20 cellular contexts compared by ENCODE assay signal in the genomic region with DNA sequence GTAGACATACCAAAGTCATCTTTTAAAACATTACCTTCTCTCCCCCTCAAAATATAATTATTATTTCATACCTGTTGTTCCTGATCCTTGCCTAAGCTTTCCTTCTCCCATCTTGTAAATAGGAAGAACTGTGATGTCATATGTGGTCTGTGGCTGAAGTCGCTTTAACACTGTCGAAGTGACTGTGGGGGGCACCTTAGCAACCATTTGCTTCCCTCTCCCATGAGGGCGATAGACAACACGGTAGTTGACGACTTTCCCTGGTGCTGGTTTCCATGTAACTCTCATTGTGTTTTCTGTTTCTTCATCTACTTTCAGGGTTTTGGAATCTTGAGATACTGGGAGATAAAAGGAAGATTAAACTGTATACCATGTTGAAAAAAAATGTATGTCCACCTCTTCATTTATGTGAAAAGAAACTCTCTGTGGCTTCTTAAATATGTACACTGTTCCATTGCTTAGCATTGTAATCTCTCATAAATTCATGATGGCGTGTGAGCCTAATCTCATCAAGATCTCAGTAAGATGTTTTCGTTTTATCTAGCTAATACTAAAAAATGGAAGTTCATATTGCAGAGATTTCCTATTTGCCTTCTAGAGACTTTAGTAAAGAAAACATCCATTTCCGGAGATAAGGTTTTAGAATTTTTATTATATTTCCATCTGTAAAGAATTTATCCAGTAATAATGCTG. TPM values are rescaled to one million over a fixed set of nuclear protein-coding genes. Genes with fewer than 3 reads are reported as not detected.
DNase-seq lines count a peak whose midpoint lies in the region; FAIRE-seq and TF ChIP-seq lines count a peak whose summit lies in the region.
"Had no signal": no experiment of that assay in that cellular context is flagged by ENCODE, and none has a peak within 500 bp of the region (broad histone marks: within the 10 kb centered on the region; RNA-seq: fewer than 3 reads in every experiment).

No MANE protein-coding gene starts in this region.

- H3K4me3 Mint-ChIP-seq in osteocyte (ENCODE audit: unreplicated experiment): no peak overlapping the region
- no peak overlapping the region for H3K4me3 Mint-ChIP-seq in glutamatergic neuron (ENCODE audit: unreplicated experiment)
- H3K4me3 Mint-ChIP-seq in activated CD4-positive, alpha-beta T cell treated with anti-CD3 and anti-CD28 coated beads, Interleukin-2, amount 10 ng/mL, durations not matched to agents 24 days and 14 days: no peak overlapping the region
- H3K4me3 Mint-ChIP-seq: CD4-positive, CD25-positive, alpha-beta regulatory T cell; CD8-positive, alpha-beta memory T cell; GM23338; HFFc6 had no signal

- peak overlapping the region; percentile 42 for H3K27ac ChIP-seq in endothelial cell of umbilical vein (ENCODE audit: insufficient read depth, low read depth, low read length)

- TSS peak; percentile 10 for BruUV-seq in endothelial cell of umbilical vein (replicated peaks; lab: Mats Ljungman, UMichigan)

- H3K27ac Mint-ChIP-seq in osteocyte (ENCODE audit: unreplicated experiment): peak overlapping the region; percentile 84
- H3K27ac Mint-ChIP-seq in glutamatergic neuron (ENCODE audit: unreplicated experiment): no peak overlapping the region
- no peak overlapping the region for H3K27ac Mint-ChIP-seq in activated CD4-positive, alpha-beta T cell treated with anti-CD3 and anti-CD28 coated beads, Interleukin-2, amount 10 ng/mL, durations not matched to agents 24 days and 14 days
- H3K27ac Mint-ChIP-seq: CD4-positive, CD25-positive, alpha-beta regulatory T cell; CD8-positive, alpha-beta memory T cell; GM23338 had no signal

- H3K36me3 Mint-ChIP-seq in osteocyte (ENCODE audit: unreplicated experiment) (peaks cover 76% of the 10 kb centered on the region), glutamatergic neuron (ENCODE audit: unreplicated experiment) (no peaks in the 10 kb centered on the region)
- no peaks in the 10 kb centered on the region for H3K36me3 Mint-ChIP-seq in activated CD4-positive, alpha-beta T cell treated with anti-CD3 and anti-CD28 coated beads, Interleukin-2, amount 10 ng/mL, durations not matched to agents 24 days and 14 days (ENCODE audit: low read depth)
- H3K36me3 Mint-ChIP-seq: CD4-positive, CD25-positive, alpha-beta regulatory T cell; CD8-positive, alpha-beta memory T cell had no signal

- in situ Hi-C loops in KBM-7 (cut with MboI; ENCODE audit: low pct_unique_long_range_greater_than_20kb, low sequenced_read_pairs): no loop called here

- no peak for TF ChIP-seq CTCF in endothelial cell of umbilical vein (IDR thresholded peaks at IDR 0.05; ENCODE audit: extremely low read depth in 1 of 2, insufficient read depth in 1 of 2, low read depth in 1 of 2, low read length in 2 of 2)
- no peak for TF ChIP-seq CTCF in osteocyte (IDR thresholded peaks at IDR 0.05)
- no peak for TF ChIP-seq CTCF in glutamatergic neuron (IDR thresholded peaks at IDR 0.05; ENCODE audit: partially characterized antibody, unreplicated experiment)

- intact Hi-C loops in endothelial cell of umbilical vein (cut with micrococcal nuclease): no loop called here
- intact Hi-C loops in activated CD4-positive, alpha-beta T cell treated with anti-CD3 and anti-CD28 coated beads, Interleukin-2, amount 10 ng/mL, durations not matched to agents 24 days and 14 days (cut with micrococcal nuclease): no loop called here

- no peaks in the 10 kb centered on the region for H3K36me3 ChIP-seq in endothelial cell of umbilical vein (ENCODE audit: control insufficient read depth in 2 of 2, extremely low read depth in 1 of 2, insufficient read depth in 2 of 2, low read length in 2 of 2)
- H3K36me3 ChIP-seq: BE2C had no signal

- H3K9ac ChIP-seq in endothelial cell of umbilical vein (replicated peaks; ENCODE audit: extremely low read depth, insufficient read depth, low read length): no peak overlapping the region

- no peak for TF ChIP-seq POLR2A in endothelial cell of umbilical vein (IDR thresholded peaks at IDR 0.05; ENCODE audit: low read depth, low read length)

- H2AFZ ChIP-seq in endothelial cell of umbilical vein (ENCODE audit: low read depth, low read length): peak overlapping the region; percentile 27
- H2AFZ ChIP-seq: GM23338 had no signal

- POLR2A ChIA-PET in endothelial cell of umbilical vein (lab: Charles Lee): interaction anchor here (1.1 kb wide), 1 partner anchor 16 kb away, joined by 3 read pairs; no protein-coding TSS in a partner anchor

- H3K9me1 ChIP-seq in endothelial cell of umbilical vein (replicated peaks; ENCODE audit: control insufficient read depth, extremely low read depth, insufficient read depth, low read length): no peaks in the 10 kb centered on the region

- no peaks in the 10 kb centered on the region for H3K27me3 Mint-ChIP-seq in osteocyte (ENCODE audit: unreplicated experiment)
- no peaks in the 10 kb centered on the region for H3K27me3 Mint-ChIP-seq in glutamatergic neuron (ENCODE audit: unreplicated experiment)
- peaks cover 2% of the 10 kb centered on the region for H3K27me3 Mint-ChIP-seq in activated CD4-positive, alpha-beta T cell treated with anti-CD3 and anti-CD28 coated beads, Interleukin-2, amount 10 ng/mL, durations not matched to agents 24 days and 14 days
- H3K27me3 Mint-ChIP-seq: CD4-positive, CD25-positive, alpha-beta regulatory T cell had no signal

- H3K4me1 ChIP-seq in endothelial cell of umbilical vein (ENCODE audit: control insufficient read depth, extremely low read depth, insufficient read depth, low read length): peaks cover 25% of the 10 kb centered on the region
- H3K4me1 ChIP-seq: BE2C had no signal

- DNase-seq in M059J (ENCODE audit: low read depth) (peak; percentile 50), endothelial cell of umbilical vein (ENCODE audit: low read depth, low spot score) (peak; percentile 73), osteocyte (ENCODE audit: extremely low spot score, unreplicated experiment) (no peak), glutamatergic neuron (no peak), KBM-7 (no peak), retina (no peak)
- no peak for DNase-seq in activated CD4-positive, alpha-beta T cell treated with anti-CD3 and anti-CD28 coated beads, Interleukin-2, amount 10 ng/mL, durations not matched to agents 24 days and 14 days
- DNase-seq: ACHN; BE2C; C1 segment of cervical spinal cord; CD4-positive, CD25-positive, alpha-beta regulatory T cell; CD8-positive, alpha-beta memory T cell; COR-L47; H7; HFFc6 had no signal

- CTCF ChIA-PET in endothelial cell of umbilical vein (lab: Charles Lee): interaction anchor here (1.7 to 3.3 kb wide), 3 partner anchors 13 to 47 kb away, joined by 4 to 16 read pairs (median 4); no protein-coding TSS in a partner anchor

- no peaks in the 10 kb centered on the region for H3K79me2 ChIP-seq in endothelial cell of umbilical vein (ENCODE audit: control insufficient read depth, insufficient read depth, low read length)

- no peaks in the 10 kb centered on the region for H4K20me1 ChIP-seq in endothelial cell of umbilical vein (replicated peaks; ENCODE audit: control insufficient read depth, extremely low read depth, insufficient read depth, low read length)

- H3K4me1 Mint-ChIP-seq in osteocyte (ENCODE audit: unreplicated experiment) (peaks cover 80% of the 10 kb centered on the region), glutamatergic neuron (ENCODE audit: low read depth, unreplicated experiment) (peaks cover 3% of the 10 kb centered on the region)
- no peaks in the 10 kb centered on the region for H3K4me1 Mint-ChIP-seq in activated CD4-positive, alpha-beta T cell treated with anti-CD3 and anti-CD28 coated beads, Interleukin-2, amount 10 ng/mL, durations not matched to agents 24 days and 14 days
- H3K4me1 Mint-ChIP-seq: CD4-positive, CD25-positive, alpha-beta regulatory T cell; CD8-positive, alpha-beta memory T cell; GM23338 had no signal

- peak overlapping the region; percentile 75 for H3K4me2 ChIP-seq in endothelial cell of umbilical vein (ENCODE audit: insufficient read depth, low read length)
- H3K4me2 ChIP-seq: GM23338 had no signal

- dilution Hi-C loops in endothelial cell of umbilical vein (cut with MboI; ENCODE audit: extremely low pct_ligation_motif_present, low sequenced_read_pairs): no loop called here

- H3K4me3 ChIP-seq in endothelial cell of umbilical vein (replicated peaks in 1 of 3; ENCODE audit: insufficient read depth in 1 of 3, low read depth in 1 of 3, low read length in 3 of 3): no peak overlapping the region
- H3K4me3 ChIP-seq: GM23338 had no signal

- peak; percentile 65 for FAIRE-seq in endothelial cell of umbilical vein (lab: Jason Lieb, UNC)
- FAIRE-seq: D721Med, G401.6, GM12891, GM19239 had no signal

- H3K9me3 ChIP-seq in endothelial cell of umbilical vein (replicated peaks; ENCODE audit: control insufficient read depth, insufficient read depth, low read length): no peaks in the 10 kb centered on the region
- H3K9me3 ChIP-seq: BE2C had no signal

- H3K9me3 Mint-ChIP-seq in osteocyte (ENCODE audit: unreplicated experiment) (no peaks in the 10 kb centered on the region), glutamatergic neuron (ENCODE audit: unreplicated experiment) (peaks cover 2% of the 10 kb centered on the region)
- no peaks in the 10 kb centered on the region for H3K9me3 Mint-ChIP-seq in activated CD4-positive, alpha-beta T cell treated with anti-CD3 and anti-CD28 coated beads, Interleukin-2, amount 10 ng/mL, durations not matched to agents 24 days and 14 days
- H3K9me3 Mint-ChIP-seq: CD8-positive, alpha-beta memory T cell; GM23338; HFFc6 had no signal

- no peaks in the 10 kb centered on the region for H3K27me3 ChIP-seq in endothelial cell of umbilical vein (ENCODE audit: control insufficient read depth in 2 of 2, insufficient read depth in 2 of 2, low read length in 2 of 2)
- H3K27me3 ChIP-seq: BE2C had no signal

TF ChIP-seq in endothelial cell of umbilical vein, 7 proteins besides CTCF, POLR2A, EP300 and RAD21:
- TF ChIP-seq FOS (IDR thresholded peaks at IDR 0.05; ENCODE audit: borderline replicate concordance, insufficient read depth, low read length) (no peak), GATA2 (IDR thresholded peaks at IDR 0.05; ENCODE audit: insufficient read depth, insufficient read length, low read depth, low read length) (peak; percentile 90)
TF ChIP-seq in endothelial cell of umbilical vein: peak in this region for 1.

RNA-seq across cellular contexts. Expression of a gene that starts 49.5 kb away (rescaled TPM):
- 147 and 336 TPM in 2 replicates for total RNA-seq in M059J (2014; rRNA removed; shearing (Covaris generic))
- total RNA-seq in endothelial cell of umbilical vein (89.1 and 102 TPM in 2 replicates), osteocyte (2,335 and 2,423 TPM in 2 replicates), glutamatergic neuron (ENCODE audit: unreplicated experiment) (2.4 TPM)
- 48.5 and 49.9 TPM in 2 replicates for polyA plus RNA-seq in endothelial cell of umbilical vein
- polyA plus RNA-seq in endothelial cell of umbilical vein (2011; cell fraction: cytosol; rRNA removed): 43.4 and 44.0 TPM in 2 replicates
- 75.2 and 88.8 TPM in 2 replicates for polyA plus RNA-seq in endothelial cell of umbilical vein (2011; cell fraction: nucleus; rRNA removed)
- polyA plus RNA-seq in endothelial cell of umbilical vein (2012): 42.2 and 57.9 TPM in 2 replicates
- 216 and 284 TPM in 2 replicates for polyA minus RNA-seq in endothelial cell of umbilical vein
- polyA minus RNA-seq in endothelial cell of umbilical vein (2011; cell fraction: cytosol; rRNA and poly(A)+ RNA removed): 67.7 TPM
- 111 and 183 TPM in 2 replicates for polyA minus RNA-seq in endothelial cell of umbilical vein (2011; cell fraction: nucleus; rRNA and poly(A)+ RNA removed)
- total RNA-seq in activated CD4-positive, alpha-beta T cell treated with anti-CD3 and anti-CD28 coated beads, Interleukin-2, amount 10 ng/mL, durations not matched to agents 24 days and 14 days: 0.05 TPM in 1 of 2 replicates, not detected in the other
- total RNA-seq: CD8-positive, alpha-beta memory T cell had no signal
- polyA plus RNA-seq: CD4-positive, CD25-positive, alpha-beta regulatory T cell; CD8-positive, alpha-beta memory T cell had no signal

Comparison
In these comparisons a context has a peak if more than half of its experiments do, and no peak if none do; other contexts are left out.
1. DNase-seq: peak in M059J (single experiment) and endothelial cell of umbilical vein (single experiment); none in osteocyte (single experiment), glutamatergic neuron (single experiment), activated CD4-positive, alpha-beta T cell treated with anti-CD3 and anti-CD28 coated beads, Interleukin-2, amount 10 ng/mL, durations not matched to agents 24 days and 14 days (single experiment), KBM-7 (single experiment) and retina (single experiment).
2. RNA of a gene that starts 49.5 kb away (total RNA-seq): 2,335 to 2,423 TPM in osteocyte, 147 to 336 TPM in M059J and 89.1 to 102 TPM in endothelial cell of umbilical vein; 2.4 TPM in glutamatergic neuron (single experiment) and 0.05 TPM in activated CD4-positive, alpha-beta T cell treated with anti-CD3 and anti-CD28 coated beads, Interleukin-2, amount 10 ng/mL, durations not matched to agents 24 days and 14 days; every median in the first group is over 10 times any median in the second.